Comparison of ENCODE assay signal across 15 cellular contexts in genomic region chr5:172525633-172526360, GRCh38.
"Had no signal": no experiment of that assay in that cellular context is flagged by ENCODE, and none has a peak within 500 bp of the region (broad histone marks: within the 10 kb centered on the region; RNA-seq: fewer than 3 reads in every experiment).

No MANE protein-coding gene starts in this region.

- H3K27me3 ChIP-seq: cardiac muscle cell, ovary, SJSA1, tibial nerve had no signal

- H3K4me3 Mint-ChIP-seq: activated naive CD4-positive, alpha-beta T cell treated with anti-CD3 and anti-CD28 coated beads, Interleukin-2, amount 50 U/mL, for 24 hours; activated T-cell treated with anti-CD3 and anti-CD28 coated beads, Interleukin-2, amount 50 U/mL, for 24 hours had no signal

- H3K4me1 ChIP-seq: SJSA1 had no signal

- H3K36me3 Mint-ChIP-seq: activated naive CD4-positive, alpha-beta T cell treated with anti-CD3 and anti-CD28 coated beads, Interleukin-2, amount 50 U/mL, for 24 hours had no signal

- H3K27ac ChIP-seq: cardiac muscle cell, ovary, SJSA1, tibial nerve had no signal

- H3K4me3 ChIP-seq: cardiac muscle cell, ovary, SJSA1, tibial nerve had no signal

- DNase-seq: activated CD4-positive, CD25-positive, alpha-beta regulatory T cell; activated T-cell treated with anti-CD3 and anti-CD28 coated beads, Interleukin-2, amount 50 U/mL, for 24 hours; foreskin fibroblast; glutamatergic neuron; hypothalamus; kidney; ovary; retina; stimulated activated CD4-positive, alpha-beta T cell treated with anti-CD3 and anti-CD28 coated beads, Interleukin-4, amount 100 ng/mL, for 24 hours; stimulated activated naive CD4-positive, alpha-beta T cell; SW 1271 had no signal

- H3K9me3 ChIP-seq: ovary had no signal

- H3K4me1 Mint-ChIP-seq: activated naive CD4-positive, alpha-beta T cell treated with anti-CD3 and anti-CD28 coated beads, Interleukin-2, amount 50 U/mL, for 24 hours had no signal

- H3K36me3 ChIP-seq: cardiac muscle cell, ovary, SJSA1, tibial nerve had no signal

- H3K27ac Mint-ChIP-seq: activated naive CD4-positive, alpha-beta T cell treated with anti-CD3 and anti-CD28 coated beads, Interleukin-2, amount 50 U/mL, for 24 hours; activated T-cell treated with anti-CD3 and anti-CD28 coated beads, Interleukin-2, amount 50 U/mL, for 24 hours had no signal
